ENCODE assay signal across 18 cellular contexts in genomic region chr18:37534627-37535026, GRCh38. TPM values are rescaled to one million over a fixed set of nuclear protein-coding genes. Genes with fewer than 3 reads are reported as not detected.
DNase-seq lines count a peak whose midpoint lies in the region; ATAC-seq and TF ChIP-seq lines count a peak whose summit lies in the region.
"Had no signal": no experiment of that assay in that cellular context is flagged by ENCODE, and none has a peak within 500 bp of the region (broad histone marks: within the 10 kb centered on the region; RNA-seq: fewer than 3 reads in every experiment).

No MANE protein-coding gene starts in this region.

- no peaks in the 10 kb centered on the region for H3F3A ChIP-seq in DOHH2 (ENCODE audit: control insufficient read depth, insufficient read depth)

- H3K4me3 ChIP-seq in BLaER1 (no peak overlapping the region), DOHH2 (ENCODE audit: low read length) (no peak overlapping the region), OCI-LY3 (ENCODE audit: low read length) (peak overlapping the region; percentile 59), adrenal gland (no peak overlapping the region)
- H3K4me3 ChIP-seq: A549, GM23248, K562 had no signal

- peak overlapping the region; percentile 80 for H2AFZ ChIP-seq in OCI-LY3 (ENCODE audit: low read depth, low read length)
- H2AFZ ChIP-seq: GM23248 had no signal

- intact Hi-C loops in adrenal gland (cut with DNase I), result loop anchor here (5.0 to 10.0 kb wide), 3 partner anchors 87 to 192 kb away; no protein-coding TSS in a partner anchor

- no peak for DNase-seq in stimulated activated naive CD4-positive, alpha-beta T cell treated with Interleukin-2 at 50 U/mL for 16 hours (lab: John Stamatoyannopoulos, UW)
- DNase-seq in OCI-M2 (lab: John Stamatoyannopoulos, UW; ENCODE audit: unreplicated experiment) (no peak), adrenal gland (no peak), NCI-H1436 (lab: John Stamatoyannopoulos, UW) (no peak)
- DNase-seq: Calu3; CD8-positive, alpha-beta T cell; GM23248; NCI-H1105 treated with DMSO at 0.1 percent for 48 hours; NCI-H1930 had no signal

- no peak for TF ChIP-seq POLR2A in adrenal gland (IDR thresholded peaks at IDR 0.05)

- no peaks in the 10 kb centered on the region for H3K79me2 ChIP-seq in DOHH2 (ENCODE audit: control insufficient read depth, low read length)
- no peaks in the 10 kb centered on the region for H3K79me2 ChIP-seq in OCI-LY3 (ENCODE audit: low read length)

- peak; percentile 45 for ATAC-seq in HG03103 (IDR thresholded peaks at IDR 0.05; ENCODE audit: low read depth, unreplicated experiment)
- ATAC-seq: A549; CD8-positive, alpha-beta T cell; HCT116; K562; Right ventricle myocardium inferior had no signal

- 59 to 74% (median 65%) methylated on average over 8 to 9 of the region's 9 CpGs for WGBS in adrenal gland, 4 donors

- H3K9ac ChIP-seq in BLaER1, result no peak overlapping the region
- peak overlapping the region; percentile 69 for H3K9ac ChIP-seq in OCI-LY3 (ENCODE audit: low read length)
- H3K9ac ChIP-seq: GM23248 had no signal

- no peaks in the 10 kb centered on the region for H3K9me3 ChIP-seq in BLaER1
- no peaks in the 10 kb centered on the region for H3K9me3 ChIP-seq in DOHH2 (ENCODE audit: control insufficient read depth, insufficient read depth, low read length)
- H3K9me3 ChIP-seq in OCI-LY3 (ENCODE audit: insufficient read depth, low read length), result no peaks in the 10 kb centered on the region
- no peaks in the 10 kb centered on the region for H3K9me3 ChIP-seq in adrenal gland (replicated peaks in 1 of 3)
- H3K9me3 ChIP-seq: A549 had no signal

- H3K27me3 ChIP-seq in BLaER1, result peaks cover 17% of the 10 kb centered on the region
- H3K27me3 ChIP-seq in DOHH2 (ENCODE audit: control insufficient read depth, low read length), result no peaks in the 10 kb centered on the region
- no peaks in the 10 kb centered on the region for H3K27me3 ChIP-seq in OCI-LY3 (ENCODE audit: low read depth, low read length)
- H3K27me3 ChIP-seq in adrenal gland, result peaks cover 11% of the 10 kb centered on the region

- H3K4me1 ChIP-seq in BLaER1 (peaks cover 69% of the 10 kb centered on the region), DOHH2 (ENCODE audit: control insufficient read depth, low read length) (peaks cover 22% of the 10 kb centered on the region), OCI-LY3 (ENCODE audit: low read length) (peaks cover 79% of the 10 kb centered on the region), adrenal gland (replicated peaks in 1 of 2) (no peaks in the 10 kb centered on the region)
- H3K4me1 ChIP-seq: A549 had no signal

- no peak for TF ChIP-seq CTCF in DOHH2 (IDR thresholded peaks at IDR 0.05; ENCODE audit: low read depth, low read length, poor library complexity, severe bottlenecking)
- TF ChIP-seq CTCF in OCI-LY3 (IDR thresholded peaks at IDR 0.05; ENCODE audit: low read depth, low read length), result no peak
- TF ChIP-seq CTCF in adrenal gland (IDR thresholded peaks at IDR 0.05), result no peak

- H3K4me2 ChIP-seq in BLaER1 (peak overlapping the region; percentile 70), DOHH2 (ENCODE audit: low read length) (peak overlapping the region; percentile 26; the same call in 1 of the 2 replicates), OCI-LY3 (ENCODE audit: low read length) (peak overlapping the region; percentile 82)
- H3K4me2 ChIP-seq: A549 had no signal

- H4K20me1 ChIP-seq in BLaER1 (no peaks in the 10 kb centered on the region), DOHH2 (ENCODE audit: control insufficient read depth, insufficient read depth, low read depth, low read length) (no peaks in the 10 kb centered on the region), OCI-LY3 (ENCODE audit: insufficient read depth, low read length) (no peaks in the 10 kb centered on the region)

- H3K27ac ChIP-seq in BLaER1 (peak overlapping the region; percentile 27; the same call in 1 of the 2 replicates), DOHH2 (ENCODE audit: low read depth, low read length) (peak overlapping the region; percentile 51), OCI-LY3 (ENCODE audit: low read length) (peak overlapping the region; percentile 95), adrenal gland (peak overlapping the region in 1 of 5 donors; percentile 30)
- H3K27ac ChIP-seq: A549, GM23248 had no signal

- no peaks in the 10 kb centered on the region for H3K9me2 ChIP-seq in DOHH2 (replicated peaks; ENCODE audit: control insufficient read depth, low read length)

- H3K36me3 ChIP-seq in BLaER1, result no peaks in the 10 kb centered on the region
- no peaks in the 10 kb centered on the region for H3K36me3 ChIP-seq in DOHH2 (ENCODE audit: control insufficient read depth, low read length)
- no peaks in the 10 kb centered on the region for H3K36me3 ChIP-seq in OCI-LY3 (replicated peaks; ENCODE audit: low read depth, low read length)
- H3K36me3 ChIP-seq in adrenal gland (replicated peaks in 1 of 2), result no peaks in the 10 kb centered on the region

RNA-seq across cellular contexts. Expression of gene CELF4, which starts 31.0 kb away (rescaled TPM):
- 10 to 100 TPM in 2 of 8 donors, 1 to 10 TPM in 4, under 1 TPM in 1, not detected in 1; 0.42 to 16.9 (median 1.3) TPM for total RNA-seq in adrenal gland
- polyA plus RNA-seq in adrenal gland, result 10 to 100 TPM in 2 of 3 donors, 1 to 10 TPM in 1; 3.9 to 15.1 (median 10.4) TPM
- total RNA-seq: CD8-positive, alpha-beta T cell; GM23248; Right ventricle myocardium inferior had no signal
- polyA plus RNA-seq: BJ had no signal

Comparison
In these comparisons a context has a peak if more than half of its experiments do, and no peak if none do; other contexts are left out.
1. H3K4me2 ChIP-seq: peak in every context shown above with its lines; median percentile 82 in OCI-LY3; 70 in BLaER1; 26 in DOHH2.